8 cellular contexts compared by ENCODE assay signal in genomic region chr17:81859906-81860755, GRCh38. TPM values are rescaled to one million over a fixed set of nuclear protein-coding genes. Genes with fewer than 3 reads are reported as not detected.
DNase-seq lines count a peak whose midpoint lies in the region; ATAC-seq and TF ChIP-seq lines count a peak whose summit lies in the region.

TSS of gene P4HB (minus strand) at chr17:81860535. CDS start at chr17:81860471, 64 bp downstream.

- TF ChIP-seq CTCF in PC-3 (conservative IDR thresholded peaks at IDR 0.05; ENCODE audit: low read depth, low read length) (no peak), colonic mucosa (IDR thresholded peaks at IDR 0.05) (no peak), thoracic aorta (IDR thresholded peaks at IDR 0.05) (no peak)

- H2AK5ac ChIP-seq in mesendoderm (ENCODE audit: low read length), result peak within 1 kb of the TSS; percentile 72

- no peaks in the 10 kb centered on the region for H3K27me3 ChIP-seq in CD4-positive, alpha-beta memory T cell (ENCODE audit: insufficient read depth, low read length)
- H3K27me3 ChIP-seq in PC-3 (ENCODE audit: low read length) (no peaks in the 10 kb centered on the region), colonic mucosa (no peaks in the 10 kb centered on the region), mesendoderm (ENCODE audit: insufficient read depth, low read length, poor library complexity) (no peaks in the 10 kb centered on the region), thoracic aorta (replicated peaks; ENCODE audit: insufficient read depth) (no peaks in the 10 kb centered on the region)

- peak within 1 kb of the TSS; percentile 100 for H3K56ac ChIP-seq in mesendoderm (ENCODE audit: low read length)

- DNase-seq in CD4-positive, alpha-beta memory T cell, result peak in 1 of 5 donors; percentile 11
- DNase-seq in PC-3 (no peak), colonic mucosa (no peak), mesendoderm (no peak), thoracic aorta (ENCODE audit: low spot score) (no peak), GOT3 (lab: John Stamatoyannopoulos, UW) (no peak), superior temporal gyrus (ENCODE audit: extremely low spot score) (no peak)

- H3K36me3 ChIP-seq in CD4-positive, alpha-beta memory T cell (ENCODE audit: insufficient read depth, low read length), result peaks cover 9% of the 10 kb centered on the region
- H3K36me3 ChIP-seq in PC-3 (ENCODE audit: low read depth, low read length) (peaks cover 18% of the 10 kb centered on the region), colonic mucosa (peaks cover 8% of the 10 kb centered on the region), mesendoderm (ENCODE audit: control insufficient read depth, insufficient read depth, low read length) (peaks cover 6% of the 10 kb centered on the region), thoracic aorta (peaks cover 2% of the 10 kb centered on the region)

- H2BK15ac ChIP-seq in mesendoderm (replicated peaks; ENCODE audit: low read depth), result no peak within 1 kb of the TSS

- H3K36me3 Mint-ChIP-seq in CD4-positive, alpha-beta memory T cell, result peaks cover 4 to 39% of the 10 kb centered on the region in 2 donors

- H2AFZ ChIP-seq in PC-3 (ENCODE audit: low read length), result peak within 1 kb of the TSS; percentile 29

- H3K4ac ChIP-seq in mesendoderm (ENCODE audit: low read depth, low read length), result peak within 1 kb of the TSS; percentile 90

- WGBS in mesendoderm (ENCODE audit: extremely low coverage, insufficient coverage, low lambda C conversion rate), result no CpG with 5 or more reads among the region's 95 CpGs

- peak within 1 kb of the TSS; percentile 71 for H4K5ac ChIP-seq in mesendoderm (ENCODE audit: low read length)

- H3K9ac ChIP-seq in PC-3 (ENCODE audit: low read length) (peak within 1 kb of the TSS; percentile 98), colonic mucosa (ENCODE audit: low read depth in 2 of 2, low read length in 2 of 2) (peak within 1 kb of the TSS; percentile 95 to 97), mesendoderm (ENCODE audit: low read length) (peak within 1 kb of the TSS; percentile 97)

- intact Hi-C loops in CD4-positive, alpha-beta memory T cell (cut with micrococcal nuclease), result loop anchor here (1.0 to 10.0 kb wide), 8 partner anchors 11 to 435 kb away; partner anchors contain the start of genes ALYREF, ANAPC11, ARHGDIA and CENPX
- intact Hi-C loops in PC-3 (cut with micrococcal nuclease) (loop anchor here (1.0 kb wide), 1 partner anchor 127 kb away; no protein-coding TSS in a partner anchor), colonic mucosa (cut with DNase I) (no loop called here)

- H3K27me3 Mint-ChIP-seq in CD4-positive, alpha-beta memory T cell, result peaks cover 0 to 6% of the 10 kb centered on the region in 2 donors

- H3K4me1 Mint-ChIP-seq in CD4-positive, alpha-beta memory T cell, result peaks cover 17 to 56% (median 33%) of the 10 kb centered on the region in 4 donors

- peak within 1 kb of the TSS; percentile 86 to 93 (median 92) for H3K4me3 Mint-ChIP-seq in CD4-positive, alpha-beta memory T cell

- no peaks in the 10 kb centered on the region for H3K9me3 ChIP-seq in CD4-positive, alpha-beta memory T cell (ENCODE audit: control insufficient read depth in 1 of 2, low read length in 2 of 2)
- H3K9me3 ChIP-seq in PC-3 (ENCODE audit: low read length) (no peaks in the 10 kb centered on the region), colonic mucosa (no peaks in the 10 kb centered on the region), thoracic aorta (no peaks in the 10 kb centered on the region)

- peak within 1 kb of the TSS; percentile 92 for H3K18ac ChIP-seq in mesendoderm (ENCODE audit: low read length)

- no peak within 1 kb of the TSS for H4K8ac ChIP-seq in mesendoderm (ENCODE audit: low read depth, low read length)

- peak within 1 kb of the TSS; percentile 92 for H3K27ac ChIP-seq in CD4-positive, alpha-beta memory T cell (ENCODE audit: low read depth, low read length)
- H3K27ac ChIP-seq in PC-3 (ENCODE audit: low read length), result peak within 1 kb of the TSS; percentile 73
- H3K27ac ChIP-seq in colonic mucosa, result peak within 1 kb of the TSS; percentile 92
- H3K27ac ChIP-seq in mesendoderm (ENCODE audit: low read depth, low read length), result peak within 1 kb of the TSS; percentile 55
- H3K27ac ChIP-seq in thoracic aorta, result peak within 1 kb of the TSS; percentile 92 to 94

- H3K23ac ChIP-seq in mesendoderm (ENCODE audit: low read length), result peak within 1 kb of the TSS; percentile 95

- peaks cover 40% of the 10 kb centered on the region for H3K4me1 ChIP-seq in CD4-positive, alpha-beta memory T cell (ENCODE audit: insufficient read depth, low read length)
- H3K4me1 ChIP-seq in PC-3 (ENCODE audit: insufficient read depth, low read length) (peaks cover 36% of the 10 kb centered on the region), colonic mucosa (peaks cover 20% of the 10 kb centered on the region), mesendoderm (ENCODE audit: control insufficient read depth, low read depth, low read length) (peaks cover 2% of the 10 kb centered on the region), thoracic aorta (ENCODE audit: control insufficient read depth in 1 of 2, low read depth in 2 of 2) (peaks cover 19 to 39% of the 10 kb centered on the region in 2 donors)

- peak within 1 kb of the TSS; percentile 81 for H2BK5ac ChIP-seq in mesendoderm (ENCODE audit: low read length)

- no peaks in the 10 kb centered on the region for H3K9me2 ChIP-seq in PC-3 (replicated peaks; ENCODE audit: low read length)

- POLR2A ChIA-PET in CD4-positive, alpha-beta memory T cell (lab: Charles Lee; ENCODE audit: partially characterized antibody), result interaction anchor here (0.9 to 5.1 kb wide), 11 partner anchors 10 to 368 kb away, joined by 3 to 99 read pairs (median 3); partner anchors contain the start of genes ARHGDIA, ARL16, DUS1L and HGS
- POLR2A ChIA-PET in PC-3 (lab: Charles Lee; ENCODE audit: unreplicated experiment), result interaction anchor here (0.6 kb wide), 1 partner anchor 28 kb away, joined by 4 read pairs; no protein-coding TSS in a partner anchor

- peaks cover 89% of the 10 kb centered on the region for H3K79me2 ChIP-seq in PC-3 (ENCODE audit: low read length)
- H3K79me2 ChIP-seq in mesendoderm (ENCODE audit: control insufficient read depth, insufficient read depth, low read length), result peaks cover 36% of the 10 kb centered on the region

- peak within 1 kb of the TSS; percentile 76 to 79 for H3K4me3 ChIP-seq in CD4-positive, alpha-beta memory T cell (ENCODE audit: low read length in 2 of 2)
- H3K4me3 ChIP-seq in PC-3 (ENCODE audit: low read length) (peak within 1 kb of the TSS; percentile 93), colonic mucosa (peak within 1 kb of the TSS; percentile 96), mesendoderm (ENCODE audit: low read length) (peak within 1 kb of the TSS; percentile 94), thoracic aorta (peak within 1 kb of the TSS; percentile 86)

- peak within 1 kb of the TSS; percentile 98 to 99 (median 98) for H3K27ac Mint-ChIP-seq in CD4-positive, alpha-beta memory T cell

- H3K9me3 Mint-ChIP-seq in CD4-positive, alpha-beta memory T cell, result peaks cover 0 to 12% (median 0%) of the 10 kb centered on the region in 8 donors

- H3F3A ChIP-seq in PC-3 (ENCODE audit: low read length, unreplicated experiment), result no peaks in the 10 kb centered on the region

- H2BK120ac ChIP-seq in mesendoderm (ENCODE audit: low read depth, low read length), result peak within 1 kb of the TSS; percentile 62

- peaks cover 25% of the 10 kb centered on the region for H3K79me1 ChIP-seq in mesendoderm (ENCODE audit: low read length)

- peak; percentile 2 for ATAC-seq in GM21576 (IDR thresholded peaks at IDR 0.05; ENCODE audit: unreplicated experiment)
- peak; percentile 83 for ATAC-seq in PC-3
- no peak for ATAC-seq in thoracic aorta (ENCODE audit: insufficient number of reproducible peaks, low FRiP score, low read depth)

- BruUV-seq in PC-3 (replicated peaks; lab: Mats Ljungman, UMichigan), result no TSS peak

- peak within 1 kb of the TSS; percentile 95 for H3K4me2 ChIP-seq in PC-3 (ENCODE audit: low read length)
- peak within 1 kb of the TSS; percentile 49 for H3K4me2 ChIP-seq in mesendoderm (ENCODE audit: low read length)

- CTCF ChIA-PET in CD4-positive, alpha-beta memory T cell (lab: Charles Lee; ENCODE audit: partially characterized antibody), result interaction anchor here (0.5 to 0.8 kb wide), 2 partner anchors 29 to 124 kb away, joined by 3 read pairs; no protein-coding TSS in a partner anchor
- CTCF ChIA-PET in PC-3 (lab: Charles Lee), result interaction anchor here (0.7 kb wide), 1 partner anchor 198 kb away, joined by 3 read pairs; no protein-coding TSS in a partner anchor

- H4K20me1 ChIP-seq in PC-3 (ENCODE audit: low read length), result peaks cover 35% of the 10 kb centered on the region

RNA-seq across cellular contexts. Expression of gene P4HB, which starts in this region (rescaled TPM):
- 100 to 1,000 TPM; 392 to 409 TPM for total RNA-seq in CD4-positive, alpha-beta memory T cell
- 100 to 1,000 TPM; 272 to 339 TPM for polyA plus RNA-seq in CD4-positive, alpha-beta memory T cell
- total RNA-seq in PC-3 (2014; rRNA removed), result 969 and 1,089 TPM in 2 replicates
- total RNA-seq in colonic mucosa, result 1,000 to 10,000 TPM in 1 of 2 donors, 100 to 1,000 TPM in 1; 719 to 1,051 TPM
- polyA plus RNA-seq in mesendoderm (2013, experiment 1 of 2), result 490 TPM
- 503 TPM for polyA plus RNA-seq in mesendoderm (2013, experiment 2 of 2)
- 100 to 1,000 TPM; 515 to 655 TPM for total RNA-seq in thoracic aorta
